ENCODE assay signal across 1 cellular context in genomic region chr2:218583983-218584850, GRCh38.
TF ChIP-seq lines count a peak whose summit lies in the region.

No MANE protein-coding gene starts in this region.

TF ChIP-seq in HepG2, 621 proteins besides CTCF, POLR2A, EP300 and RAD21:
- TF ChIP-seq ZBTB38 (CRISPR knock-in tag; IDR thresholded peaks at IDR 0.05) (no peak), MTERF4 (CRISPR knock-in tag; IDR thresholded peaks at IDR 0.05) (no peak), MAFK (conservative IDR thresholded peaks at IDR 0.05 in 1 of 2, IDR thresholded peaks at IDR 0.05 in 1 of 2; ENCODE audit: low read length in 2 of 2) (peak; percentile 83 to 92), SMC3 (IDR thresholded peaks at IDR 0.05; ENCODE audit: low read length) (no peak), POLR2AphosphoS5 (IDR thresholded peaks at IDR 0.05; ENCODE audit: low read depth, low read length) (0 out of 2 replicates have a peak, but pooled peaks have one; percentile 24), MAFF (IDR thresholded peaks at IDR 0.05; ENCODE audit: low read depth, low read length) (peak; percentile 87), ZNF124 (CRISPR knock-in tag; IDR thresholded peaks at IDR 0.05) (no peak), MBD4 (IDR thresholded peaks at IDR 0.05; ENCODE audit: borderline replicate concordance, low read length) (0 out of 2 replicates have a peak, but pooled peaks have one; percentile 14)
